ENCODE assay signal across 2 cellular contexts in the genomic region with DNA sequence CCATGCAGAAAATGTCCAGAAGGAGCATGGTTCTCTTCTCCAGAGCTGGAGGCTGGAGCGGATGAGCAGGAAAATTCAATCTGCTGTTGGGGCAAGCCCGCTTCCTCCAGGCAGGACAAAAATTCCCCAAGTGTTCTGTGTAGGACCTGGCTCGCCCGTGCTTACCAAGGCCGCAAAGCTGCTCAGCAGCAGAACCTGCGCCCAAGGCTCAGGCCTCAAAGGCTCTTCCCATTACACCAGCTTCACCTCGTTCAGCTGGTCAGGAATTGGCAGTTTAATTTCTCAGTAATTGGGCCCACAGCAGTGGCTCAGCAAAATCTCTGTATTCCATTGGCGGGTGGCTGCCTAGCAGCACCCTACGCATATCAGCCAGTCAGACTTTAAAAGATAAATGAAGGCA.
TF ChIP-seq lines count a peak whose summit lies in the region.

No MANE protein-coding gene starts in this region.

TF ChIP-seq in GM12891, 5 proteins besides CTCF, POLR2A, EP300 and RAD21 (continued from another document):
- no peak for TF ChIP-seq SPI1 (IDR thresholded peaks at IDR 0.05; ENCODE audit: low read depth, low read length)

TF ChIP-seq in WTC11, 78 proteins besides CTCF, POLR2A, EP300 and RAD21 (continued from another document):
- no peak for TF ChIP-seq ZNF416 (CRISPR knock-in tag; IDR thresholded peaks at IDR 0.05)
- no peak for TF ChIP-seq NFE2L1 (CRISPR knock-in tag; IDR thresholded peaks at IDR 0.05)
